1 cellular context compared by ENCODE assay signal in the genomic region with DNA sequence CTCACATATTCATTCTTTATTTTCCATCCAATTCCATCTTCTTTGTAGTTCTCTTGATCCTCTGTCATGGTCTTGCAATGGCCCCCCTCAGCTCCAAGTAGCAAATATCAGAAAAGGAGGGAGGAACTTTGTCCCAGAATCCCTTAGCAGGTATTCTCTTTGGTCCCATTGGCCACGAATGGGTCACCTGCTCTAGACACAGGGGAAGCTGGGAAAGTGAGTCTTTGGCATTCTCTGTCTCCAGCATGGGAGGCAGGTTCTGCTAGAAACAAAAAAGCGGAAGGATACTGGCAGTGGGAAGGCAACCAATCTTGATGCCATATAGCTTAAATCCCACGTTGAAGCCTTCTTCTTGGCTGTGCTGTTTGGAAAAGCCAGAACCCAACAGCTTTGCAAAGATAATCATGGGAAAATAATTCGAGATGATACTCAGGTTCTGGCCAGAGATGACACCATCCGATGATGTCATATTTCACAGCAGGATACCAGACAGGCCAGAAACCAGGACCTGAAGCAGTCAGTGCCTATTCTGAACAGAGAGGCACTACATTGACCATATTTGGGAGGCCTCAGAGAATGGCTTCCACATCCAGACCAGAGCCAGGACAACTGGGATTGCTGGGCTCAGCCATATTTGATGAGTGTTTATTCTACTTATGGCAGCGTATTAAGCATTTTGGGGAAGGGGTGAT.
TF ChIP-seq lines count a peak whose summit lies in the region.

No MANE protein-coding gene starts in this region.

TF ChIP-seq in K562, 482 proteins besides CTCF, POLR2A, EP300 and RAD21 (continued from another document):
- TF ChIP-seq ZNF449 (CRISPR knock-in tag; IDR thresholded peaks at IDR 0.05) (no peak), FOXP1 (CRISPR knock-in tag; IDR thresholded peaks at IDR 0.05) (no peak), HCFC1 (IDR thresholded peaks at IDR 0.05; ENCODE audit: low read depth, low read length) (peak; percentile 74), ZNF717 (CRISPR knock-in tag; IDR thresholded peaks at IDR 0.05) (no peak), BMI1 (IDR thresholded peaks at IDR 0.05; ENCODE audit: low read length) (no peak), TRIM28 (IDR thresholded peaks at IDR 0.05) (no peak), HNRNPLL (IDR thresholded peaks at IDR 0.05; ENCODE audit: low read depth, low read length, poor library complexity, severe bottlenecking) (no peak), RBM15 (IDR thresholded peaks at IDR 0.05; ENCODE audit: insufficient read depth, low read length) (no peak), PHF21A (IDR thresholded peaks at IDR 0.05; ENCODE audit: borderline replicate concordance, low read depth) (no peak), SMAD1 (IDR thresholded peaks at IDR 0.05; ENCODE audit: low read depth, low read length, partially characterized antibody) (no peak), JUND (IDR thresholded peaks at IDR 0.05; ENCODE audit: borderline replicate concordance, low read depth, low read length) (0 out of 2 replicates have a peak, but pooled peaks have one; percentile 27), JUND (tag; IDR thresholded peaks at IDR 0.05; ENCODE audit: borderline replicate concordance, low read depth, low read length) (peak; percentile 68; the same call in 1 of the 3 replicates), CCAR2 (IDR thresholded peaks at IDR 0.05; ENCODE audit: low read depth, low read length) (no peak), RB1 (IDR thresholded peaks at IDR 0.05; ENCODE audit: low read depth) (no peak), SMAD2 (IDR thresholded peaks at IDR 0.05; ENCODE audit: low read depth, low read length) (no peak), SMARCC2 (IDR thresholded peaks at IDR 0.05; ENCODE audit: low read depth) (no peak), SIX5 (IDR thresholded peaks at IDR 0.05; ENCODE audit: borderline replicate concordance in 1 of 2, insufficient read depth in 1 of 2, low read depth in 1 of 2, low read length in 2 of 2) (peak; percentile 21 to 25; a peak in 1 of 4 replicates), WHSC1 (IDR thresholded peaks at IDR 0.05; ENCODE audit: low read length) (no peak), ZBTB17 (CRISPR knock-in tag; IDR thresholded peaks at IDR 0.05) (no peak), ILF3 (IDR thresholded peaks at IDR 0.05; ENCODE audit: borderline replicate concordance) (no peak), POLR2AphosphoS2 (IDR thresholded peaks at IDR 0.05; ENCODE audit: low read length) (no peak), ZNF174 (CRISPR knock-in tag; IDR thresholded peaks at IDR 0.05) (no peak), SRF (CRISPR knock-in tag; IDR thresholded peaks at IDR 0.05) (peak in 1 of 2 experiments; percentile 81; a peak in 2 of 4 replicates), ZNF263 (CRISPR knock-in tag; IDR thresholded peaks at IDR 0.05; ENCODE audit: borderline replicate concordance) (no peak), NRF1 (conservative IDR thresholded peaks at IDR 0.05 in 1 of 2, IDR thresholded peaks at IDR 0.05 in 1 of 2) (no peak), PHB2 (IDR thresholded peaks at IDR 0.05; ENCODE audit: low read depth) (no peak), PML (IDR thresholded peaks at IDR 0.05; ENCODE audit: low read length) (no peak), CBX3 (IDR thresholded peaks at IDR 0.05; ENCODE audit: borderline replicate concordance in 1 of 2, low read length in 2 of 2) (no peak), ID3 (CRISPR knock-in tag; IDR thresholded peaks at IDR 0.05) (no peak), ID3 (tag; IDR thresholded peaks at IDR 0.05) (no peak), ZNF143 (CRISPR knock-in tag; IDR thresholded peaks at IDR 0.05) (peak; percentile 66), FOSL1 (tag; conservative IDR thresholded peaks at IDR 0.05) (0 out of 2 replicates have a peak, but pooled peaks have one; percentile 21), NELFE (IDR thresholded peaks at IDR 0.05; ENCODE audit: insufficient read depth, insufficient read length) (no peak), YBX1 (IDR thresholded peaks at IDR 0.05) (no peak), PRPF4 (IDR thresholded peaks at IDR 0.05; ENCODE audit: insufficient read depth, low read depth, low read length, poor library complexity, severe bottlenecking) (no peak), RAD51 (IDR thresholded peaks at IDR 0.05; ENCODE audit: borderline replicate concordance, low read depth) (peak; percentile 66; the same call in 1 of the 2 replicates), CREBBP (IDR thresholded peaks at IDR 0.05; ENCODE audit: low read depth, low read length) (no peak)
- TF ChIP-seq, protein P1, sequence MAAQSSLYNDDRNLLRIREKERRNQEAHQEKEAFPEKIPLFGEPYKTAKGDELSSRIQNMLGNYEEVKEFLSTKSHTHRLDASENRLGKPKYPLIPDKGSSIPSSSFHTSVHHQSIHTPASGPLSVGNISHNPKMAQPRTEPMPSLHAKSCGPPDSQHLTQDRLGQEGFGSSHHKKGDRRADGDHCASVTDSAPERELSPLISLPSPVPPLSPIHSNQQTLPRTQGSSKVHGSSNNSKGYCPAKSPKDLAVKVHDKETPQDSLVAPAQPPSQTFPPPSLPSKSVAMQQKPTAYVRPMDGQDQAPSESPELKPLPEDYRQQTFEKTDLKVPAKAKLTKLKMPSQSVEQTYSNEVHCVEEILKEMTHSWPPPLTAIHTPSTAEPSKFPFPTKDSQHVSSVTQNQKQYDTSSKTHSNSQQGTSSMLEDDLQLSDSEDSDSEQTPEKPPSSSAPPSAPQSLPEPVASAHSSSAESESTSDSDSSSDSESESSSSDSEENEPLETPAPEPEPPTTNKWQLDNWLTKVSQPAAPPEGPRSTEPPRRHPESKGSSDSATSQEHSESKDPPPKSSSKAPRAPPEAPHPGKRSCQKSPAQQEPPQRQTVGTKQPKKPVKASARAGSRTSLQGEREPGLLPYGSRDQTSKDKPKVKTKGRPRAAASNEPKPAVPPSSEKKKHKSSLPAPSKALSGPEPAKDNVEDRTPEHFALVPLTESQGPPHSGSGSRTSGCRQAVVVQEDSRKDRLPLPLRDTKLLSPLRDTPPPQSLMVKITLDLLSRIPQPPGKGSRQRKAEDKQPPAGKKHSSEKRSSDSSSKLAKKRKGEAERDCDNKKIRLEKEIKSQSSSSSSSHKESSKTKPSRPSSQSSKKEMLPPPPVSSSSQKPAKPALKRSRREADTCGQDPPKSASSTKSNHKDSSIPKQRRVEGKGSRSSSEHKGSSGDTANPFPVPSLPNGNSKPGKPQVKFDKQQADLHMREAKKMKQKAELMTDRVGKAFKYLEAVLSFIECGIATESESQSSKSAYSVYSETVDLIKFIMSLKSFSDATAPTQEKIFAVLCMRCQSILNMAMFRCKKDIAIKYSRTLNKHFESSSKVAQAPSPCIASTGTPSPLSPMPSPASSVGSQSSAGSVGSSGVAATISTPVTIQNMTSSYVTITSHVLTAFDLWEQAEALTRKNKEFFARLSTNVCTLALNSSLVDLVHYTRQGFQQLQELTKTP (IDR thresholded peaks at IDR 0.05; ENCODE audit: low read depth in 1 of 2, partially characterized antibody in 2 of 2) = peak in 1 of 2 experiments; percentile 88
- TF ChIP-seq, protein P2, sequence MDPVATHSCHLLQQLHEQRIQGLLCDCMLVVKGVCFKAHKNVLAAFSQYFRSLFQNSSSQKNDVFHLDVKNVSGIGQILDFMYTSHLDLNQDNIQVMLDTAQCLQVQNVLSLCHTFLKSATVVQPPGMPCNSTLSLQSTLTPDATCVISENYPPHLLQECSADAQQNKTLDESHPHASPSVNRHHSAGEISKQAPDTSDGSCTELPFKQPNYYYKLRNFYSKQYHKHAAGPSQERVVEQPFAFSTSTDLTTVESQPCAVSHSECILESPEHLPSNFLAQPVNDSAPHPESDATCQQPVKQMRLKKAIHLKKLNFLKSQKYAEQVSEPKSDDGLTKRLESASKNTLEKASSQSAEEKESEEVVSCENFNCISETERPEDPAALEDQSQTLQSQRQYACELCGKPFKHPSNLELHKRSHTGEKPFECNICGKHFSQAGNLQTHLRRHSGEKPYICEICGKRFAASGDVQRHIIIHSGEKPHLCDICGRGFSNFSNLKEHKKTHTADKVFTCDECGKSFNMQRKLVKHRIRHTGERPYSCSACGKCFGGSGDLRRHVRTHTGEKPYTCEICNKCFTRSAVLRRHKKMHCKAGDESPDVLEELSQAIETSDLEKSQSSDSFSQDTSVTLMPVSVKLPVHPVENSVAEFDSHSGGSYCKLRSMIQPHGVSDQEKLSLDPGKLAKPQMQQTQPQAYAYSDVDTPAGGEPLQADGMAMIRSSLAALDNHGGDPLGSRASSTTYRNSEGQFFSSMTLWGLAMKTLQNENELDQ (CRISPR knock-in tag; IDR thresholded peaks at IDR 0.05; ENCODE audit: borderline replicate concordance) = no peak
- TF ChIP-seq, protein P3, sequence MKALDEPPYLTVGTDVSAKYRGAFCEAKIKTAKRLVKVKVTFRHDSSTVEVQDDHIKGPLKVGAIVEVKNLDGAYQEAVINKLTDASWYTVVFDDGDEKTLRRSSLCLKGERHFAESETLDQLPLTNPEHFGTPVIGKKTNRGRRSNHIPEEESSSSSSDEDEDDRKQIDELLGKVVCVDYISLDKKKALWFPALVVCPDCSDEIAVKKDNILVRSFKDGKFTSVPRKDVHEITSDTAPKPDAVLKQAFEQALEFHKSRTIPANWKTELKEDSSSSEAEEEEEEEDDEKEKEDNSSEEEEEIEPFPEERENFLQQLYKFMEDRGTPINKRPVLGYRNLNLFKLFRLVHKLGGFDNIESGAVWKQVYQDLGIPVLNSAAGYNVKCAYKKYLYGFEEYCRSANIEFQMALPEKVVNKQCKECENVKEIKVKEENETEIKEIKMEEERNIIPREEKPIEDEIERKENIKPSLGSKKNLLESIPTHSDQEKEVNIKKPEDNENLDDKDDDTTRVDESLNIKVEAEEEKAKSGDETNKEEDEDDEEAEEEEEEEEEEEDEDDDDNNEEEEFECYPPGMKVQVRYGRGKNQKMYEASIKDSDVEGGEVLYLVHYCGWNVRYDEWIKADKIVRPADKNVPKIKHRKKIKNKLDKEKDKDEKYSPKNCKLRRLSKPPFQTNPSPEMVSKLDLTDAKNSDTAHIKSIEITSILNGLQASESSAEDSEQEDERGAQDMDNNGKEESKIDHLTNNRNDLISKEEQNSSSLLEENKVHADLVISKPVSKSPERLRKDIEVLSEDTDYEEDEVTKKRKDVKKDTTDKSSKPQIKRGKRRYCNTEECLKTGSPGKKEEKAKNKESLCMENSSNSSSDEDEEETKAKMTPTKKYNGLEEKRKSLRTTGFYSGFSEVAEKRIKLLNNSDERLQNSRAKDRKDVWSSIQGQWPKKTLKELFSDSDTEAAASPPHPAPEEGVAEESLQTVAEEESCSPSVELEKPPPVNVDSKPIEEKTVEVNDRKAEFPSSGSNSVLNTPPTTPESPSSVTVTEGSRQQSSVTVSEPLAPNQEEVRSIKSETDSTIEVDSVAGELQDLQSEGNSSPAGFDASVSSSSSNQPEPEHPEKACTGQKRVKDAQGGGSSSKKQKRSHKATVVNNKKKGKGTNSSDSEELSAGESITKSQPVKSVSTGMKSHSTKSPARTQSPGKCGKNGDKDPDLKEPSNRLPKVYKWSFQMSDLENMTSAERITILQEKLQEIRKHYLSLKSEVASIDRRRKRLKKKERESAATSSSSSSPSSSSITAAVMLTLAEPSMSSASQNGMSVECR (CRISPR knock-in tag; IDR thresholded peaks at IDR 0.05) = no peak
- TF ChIP-seq, protein P4, sequence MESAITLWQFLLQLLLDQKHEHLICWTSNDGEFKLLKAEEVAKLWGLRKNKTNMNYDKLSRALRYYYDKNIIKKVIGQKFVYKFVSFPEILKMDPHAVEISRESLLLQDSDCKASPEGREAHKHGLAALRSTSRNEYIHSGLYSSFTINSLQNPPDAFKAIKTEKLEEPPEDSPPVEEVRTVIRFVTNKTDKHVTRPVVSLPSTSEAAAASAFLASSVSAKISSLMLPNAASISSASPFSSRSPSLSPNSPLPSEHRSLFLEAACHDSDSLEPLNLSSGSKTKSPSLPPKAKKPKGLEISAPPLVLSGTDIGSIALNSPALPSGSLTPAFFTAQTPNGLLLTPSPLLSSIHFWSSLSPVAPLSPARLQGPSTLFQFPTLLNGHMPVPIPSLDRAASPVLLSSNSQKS (CRISPR knock-in tag; IDR thresholded peaks at IDR 0.05) = no peak
- TF ChIP-seq, protein P5, sequence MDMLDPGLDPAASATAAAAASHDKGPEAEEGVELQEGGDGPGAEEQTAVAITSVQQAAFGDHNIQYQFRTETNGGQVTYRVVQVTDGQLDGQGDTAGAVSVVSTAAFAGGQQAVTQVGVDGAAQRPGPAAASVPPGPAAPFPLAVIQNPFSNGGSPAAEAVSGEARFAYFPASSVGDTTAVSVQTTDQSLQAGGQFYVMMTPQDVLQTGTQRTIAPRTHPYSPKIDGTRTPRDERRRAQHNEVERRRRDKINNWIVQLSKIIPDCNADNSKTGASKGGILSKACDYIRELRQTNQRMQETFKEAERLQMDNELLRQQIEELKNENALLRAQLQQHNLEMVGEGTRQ (CRISPR knock-in tag; IDR thresholded peaks at IDR 0.05) = peak; percentile 86
TF ChIP-seq in K562: peak in this region for 13.
